ENCODE assay signal across 1 cellular context in genomic region chr14:23494223-23494622, GRCh38.
TF ChIP-seq lines count a peak whose summit lies in the region.

No MANE protein-coding gene starts in this region.

TF ChIP-seq in HepG2, 621 proteins besides CTCF, POLR2A, EP300 and RAD21 (continues in another document):
- TF ChIP-seq MTA3 (CRISPR knock-in tag; IDR thresholded peaks at IDR 0.05) = no peak
- TF ChIP-seq, protein P1, sequence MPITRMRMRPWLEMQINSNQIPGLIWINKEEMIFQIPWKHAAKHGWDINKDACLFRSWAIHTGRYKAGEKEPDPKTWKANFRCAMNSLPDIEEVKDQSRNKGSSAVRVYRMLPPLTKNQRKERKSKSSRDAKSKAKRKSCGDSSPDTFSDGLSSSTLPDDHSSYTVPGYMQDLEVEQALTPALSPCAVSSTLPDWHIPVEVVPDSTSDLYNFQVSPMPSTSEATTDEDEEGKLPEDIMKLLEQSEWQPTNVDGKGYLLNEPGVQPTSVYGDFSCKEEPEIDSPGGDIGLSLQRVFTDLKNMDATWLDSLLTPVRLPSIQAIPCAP (CRISPR knock-in tag; IDR thresholded peaks at IDR 0.05; ENCODE audit: low read depth) = 0 out of 2 replicates have a peak, but pooled peaks have one; percentile 28
- 0 out of 2 replicates have a peak, but pooled peaks have one; percentile 71 for TF ChIP-seq ZNF383 (CRISPR knock-in tag; IDR thresholded peaks at IDR 0.05; ENCODE audit: borderline replicate concordance)
- TF ChIP-seq ZNF605 (CRISPR knock-in tag; IDR thresholded peaks at IDR 0.05) = no peak
- 0 out of 2 replicates have a peak, but pooled peaks have one; percentile 46 for TF ChIP-seq ZNF101 (CRISPR knock-in tag; IDR thresholded peaks at IDR 0.05; ENCODE audit: borderline replicate concordance, low read depth)
- TF ChIP-seq KLF15 (CRISPR knock-in tag; IDR thresholded peaks at IDR 0.05; ENCODE audit: borderline replicate concordance) = no peak
- TF ChIP-seq, protein P2, sequence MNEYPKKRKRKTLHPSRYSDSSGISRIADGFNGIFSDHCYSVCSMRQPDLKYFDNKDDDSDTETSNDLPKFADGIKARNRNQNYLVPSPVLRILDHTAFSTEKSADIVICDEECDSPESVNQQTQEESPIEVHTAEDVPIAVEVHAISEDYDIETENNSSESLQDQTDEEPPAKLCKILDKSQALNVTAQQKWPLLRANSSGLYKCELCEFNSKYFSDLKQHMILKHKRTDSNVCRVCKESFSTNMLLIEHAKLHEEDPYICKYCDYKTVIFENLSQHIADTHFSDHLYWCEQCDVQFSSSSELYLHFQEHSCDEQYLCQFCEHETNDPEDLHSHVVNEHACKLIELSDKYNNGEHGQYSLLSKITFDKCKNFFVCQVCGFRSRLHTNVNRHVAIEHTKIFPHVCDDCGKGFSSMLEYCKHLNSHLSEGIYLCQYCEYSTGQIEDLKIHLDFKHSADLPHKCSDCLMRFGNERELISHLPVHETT (CRISPR knock-in tag; conservative IDR thresholded peaks at IDR 0.05) = no peak
- TF ChIP-seq HNF4G (IDR thresholded peaks at IDR 0.05; ENCODE audit: borderline replicate concordance, low read depth, low read length) = peak; percentile 46; the same call in 1 of the 2 replicates
- TF ChIP-seq HNF4G (CRISPR knock-in tag; IDR thresholded peaks at IDR 0.05; ENCODE audit: borderline replicate concordance, low read depth) = no peak
- peak; percentile 74; the same call in 1 of the 2 replicates for TF ChIP-seq ZNF281 (CRISPR knock-in tag; IDR thresholded peaks at IDR 0.05; ENCODE audit: borderline replicate concordance)
- no peak for TF ChIP-seq TCF7L2 (IDR thresholded peaks at IDR 0.05; ENCODE audit: low read depth, low read length)
- TF ChIP-seq, protein P3, sequence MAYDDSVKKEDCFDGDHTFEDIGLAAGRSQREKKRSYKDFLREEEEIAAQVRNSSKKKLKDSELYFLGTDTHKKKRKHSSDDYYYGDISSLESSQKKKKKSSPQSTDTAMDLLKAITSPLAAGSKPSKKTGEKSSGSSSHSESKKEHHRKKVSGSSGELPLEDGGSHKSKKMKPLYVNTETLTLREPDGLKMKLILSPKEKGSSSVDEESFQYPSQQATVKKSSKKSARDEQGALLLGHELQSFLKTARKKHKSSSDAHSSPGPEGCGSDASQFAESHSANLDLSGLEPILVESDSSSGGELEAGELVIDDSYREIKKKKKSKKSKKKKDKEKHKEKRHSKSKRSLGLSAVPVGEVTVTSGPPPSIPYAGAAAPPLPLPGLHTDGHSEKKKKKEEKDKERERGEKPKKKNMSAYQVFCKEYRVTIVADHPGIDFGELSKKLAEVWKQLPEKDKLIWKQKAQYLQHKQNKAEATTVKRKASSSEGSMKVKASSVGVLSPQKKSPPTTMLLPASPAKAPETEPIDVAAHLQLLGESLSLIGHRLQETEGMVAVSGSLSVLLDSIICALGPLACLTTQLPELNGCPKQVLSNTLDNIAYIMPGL (CRISPR knock-in tag; IDR thresholded peaks at IDR 0.05; ENCODE audit: borderline replicate concordance in 1 of 2, low read depth in 1 of 2) = no peak
- no peak for TF ChIP-seq TAF1 (CRISPR knock-in tag; IDR thresholded peaks at IDR 0.05)
- TF ChIP-seq ZNF260 (CRISPR knock-in tag; IDR thresholded peaks at IDR 0.05; ENCODE audit: borderline replicate concordance, low read depth) = no peak
- 0 out of 2 replicates have a peak, but pooled peaks have one; percentile 55 for TF ChIP-seq ZNF276 (CRISPR knock-in tag; IDR thresholded peaks at IDR 0.05; ENCODE audit: low read depth)
- TF ChIP-seq MEIS1 (CRISPR knock-in tag; IDR thresholded peaks at IDR 0.05; ENCODE audit: borderline replicate concordance) = peak; percentile 59; the same call in 1 of the 2 replicates
- TF ChIP-seq ZNF510 (CRISPR knock-in tag; IDR thresholded peaks at IDR 0.05; ENCODE audit: low read depth) = 0 out of 2 replicates have a peak, but pooled peaks have one; percentile 40
- 0 out of 2 replicates have a peak, but pooled peaks have one; percentile 11 for TF ChIP-seq CEBPZ (IDR thresholded peaks at IDR 0.05; ENCODE audit: low read length)
- TF ChIP-seq ZNF556 (CRISPR knock-in tag; IDR thresholded peaks at IDR 0.05; ENCODE audit: borderline replicate concordance) = peak; percentile 75; the same call in 1 of the 2 replicates
- TF ChIP-seq ZNF264 (CRISPR knock-in tag; IDR thresholded peaks at IDR 0.05) = 0 out of 2 replicates have a peak, but pooled peaks have one; percentile 26
- peak; percentile 72 for TF ChIP-seq HNF4A (CRISPR knock-in tag; IDR thresholded peaks at IDR 0.05)
- TF ChIP-seq ZNF577 (CRISPR knock-in tag; IDR thresholded peaks at IDR 0.05; ENCODE audit: borderline replicate concordance, low read depth) = 0 out of 2 replicates have a peak, but pooled peaks have one; percentile 62
- TF ChIP-seq ZNF644 (CRISPR knock-in tag; IDR thresholded peaks at IDR 0.05; ENCODE audit: low read depth) = peak; percentile 65; the same call in 1 of the 2 replicates
- TF ChIP-seq REL (CRISPR knock-in tag; conservative IDR thresholded peaks at IDR 0.05) = no peak
- 0 out of 2 replicates have a peak, but pooled peaks have one; percentile 45 for TF ChIP-seq DMTF1 (CRISPR knock-in tag; IDR thresholded peaks at IDR 0.05)
- TF ChIP-seq NCOR1 (IDR thresholded peaks at IDR 0.05; ENCODE audit: borderline replicate concordance, low read length) = 0 out of 2 replicates have a peak, but pooled peaks have one; percentile 26
- no peak for TF ChIP-seq ZC3H13 (CRISPR knock-in tag; IDR thresholded peaks at IDR 0.05)
- TF ChIP-seq JARID2 (CRISPR knock-in tag; IDR thresholded peaks at IDR 0.05; ENCODE audit: insufficient replicate concordance) = no peak
- TF ChIP-seq SMAD3 (CRISPR knock-in tag; IDR thresholded peaks at IDR 0.05) = no peak
- TF ChIP-seq NFYB (CRISPR knock-in tag; IDR thresholded peaks at IDR 0.05) = peak; percentile 53
- no peak for TF ChIP-seq MBNL3 (CRISPR knock-in tag; conservative IDR thresholded peaks at IDR 0.05)
- no peak for TF ChIP-seq THYN1 (CRISPR knock-in tag; IDR thresholded peaks at IDR 0.05; ENCODE audit: borderline replicate concordance, low read depth)
- peak; percentile 43; the same call in 1 of the 2 replicates for TF ChIP-seq NFYC (CRISPR knock-in tag; IDR thresholded peaks at IDR 0.05)
- no peak for TF ChIP-seq STAT6 (CRISPR knock-in tag; IDR thresholded peaks at IDR 0.05; ENCODE audit: borderline replicate concordance)
- 0 out of 2 replicates have a peak, but pooled peaks have one; percentile 57 for TF ChIP-seq GTF3A (CRISPR knock-in tag; conservative IDR thresholded peaks at IDR 0.05)
- TF ChIP-seq ZNF777 (CRISPR knock-in tag; IDR thresholded peaks at IDR 0.05) = 0 out of 2 replicates have a peak, but pooled peaks have one; percentile 19
- TF ChIP-seq ARHGAP35 (CRISPR knock-in tag; IDR thresholded peaks at IDR 0.05; ENCODE audit: borderline replicate concordance) = no peak
- no peak for TF ChIP-seq EZH2 (conservative IDR thresholded peaks at IDR 0.05; ENCODE audit: low read depth, low read length)
- peak; percentile 26; the same call in 1 of the 2 replicates for TF ChIP-seq DPF2 (CRISPR knock-in tag; IDR thresholded peaks at IDR 0.05; ENCODE audit: borderline replicate concordance, low read depth)
- TF ChIP-seq TERF1 (CRISPR knock-in tag; IDR thresholded peaks at IDR 0.05) = no peak
- no peak for TF ChIP-seq HDAC2 (CRISPR knock-in tag; IDR thresholded peaks at IDR 0.05)
